8 cellular contexts compared by ENCODE assay signal in the genomic region with DNA sequence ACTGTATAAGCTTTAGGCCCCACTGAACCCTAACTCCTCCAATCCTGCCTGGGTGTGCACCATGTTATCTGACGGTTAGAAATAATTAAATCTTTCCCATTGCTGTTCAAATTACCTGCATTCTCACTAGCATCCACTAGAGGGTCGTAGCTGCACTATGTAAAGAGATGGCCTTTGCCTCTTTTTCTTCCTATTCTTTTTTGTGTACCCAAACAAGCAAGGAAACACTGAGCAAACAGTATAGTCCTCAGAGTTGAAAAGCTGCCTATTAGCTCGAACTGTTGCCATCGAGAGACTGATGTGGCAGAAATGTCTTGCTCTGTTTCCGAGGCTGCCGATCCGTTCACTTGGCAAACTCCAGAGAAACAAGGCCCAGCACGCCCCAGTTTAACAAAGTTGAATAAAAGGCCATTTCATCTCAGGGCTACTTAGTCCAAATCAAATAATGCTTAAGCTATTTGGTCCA.
DNase-seq lines count a peak whose midpoint lies in the region; ATAC-seq and TF ChIP-seq lines count a peak whose summit lies in the region.

No MANE protein-coding gene starts in this region.

- no peak overlapping the region for H3K27ac Mint-ChIP-seq in natural killer cell

- 5 to 6% methylated on average over 8 of the region's 8 CpGs for WGBS in aorta, 2 donors

- H2AFZ ChIP-seq in fibroblast of lung (ENCODE audit: low read length) = no peak overlapping the region

- H4K20me1 ChIP-seq in fibroblast of lung (ENCODE audit: control insufficient read depth, extremely low read depth, insufficient read depth, low read length) = no peaks in the 10 kb centered on the region

- H3K27ac ChIP-seq in fibroblast of lung (ENCODE audit: insufficient read depth, low read length) (no peak overlapping the region), aorta (ENCODE audit: low read depth in 1 of 2, low read length in 2 of 2) (no peak overlapping the region)

- no peaks in the 10 kb centered on the region for H3K9me3 Mint-ChIP-seq in natural killer cell

- no peaks in the 10 kb centered on the region for H3K4me1 ChIP-seq in fibroblast of lung (ENCODE audit: control insufficient read depth, extremely low read depth, insufficient read depth, low read length)
- peaks cover 0 to 2% of the 10 kb centered on the region in 2 donors for H3K4me1 ChIP-seq in aorta (ENCODE audit: control insufficient read depth in 1 of 2, insufficient read depth in 2 of 2, low read length in 2 of 2)

- H3K4me3 ChIP-seq in fibroblast of lung (replicated peaks in 1 of 4; ENCODE audit: control extremely low read depth in 1 of 4, insufficient read depth in 1 of 4, low read depth in 3 of 4, low read length in 4 of 4) (no peak overlapping the region), aorta (ENCODE audit: low read length in 2 of 2) (no peak overlapping the region)

- H3K36me3 Mint-ChIP-seq in natural killer cell = no peaks in the 10 kb centered on the region

- intact Hi-C loops in natural killer cell (cut with micrococcal nuclease) = loop anchor here (10.0 kb wide), 1 partner anchor 990 kb away; no protein-coding TSS in a partner anchor
- intact Hi-C loops in aorta (cut with DNase I) = no loop called here

- no peak overlapping the region for H3K9ac ChIP-seq in fibroblast of lung (ENCODE audit: insufficient read depth, low read length)

- H3K79me2 ChIP-seq in fibroblast of lung (ENCODE audit: control insufficient read depth, insufficient read depth, low read length) = no peaks in the 10 kb centered on the region

- H3K4me3 Mint-ChIP-seq in natural killer cell = no peak overlapping the region

- no peak overlapping the region for H3K4me2 ChIP-seq in fibroblast of lung (ENCODE audit: extremely low read depth, insufficient read depth, low read length)

- no peaks in the 10 kb centered on the region for H3K4me1 Mint-ChIP-seq in natural killer cell

- TF ChIP-seq CTCF in fibroblast of lung (conservative IDR thresholded peaks at IDR 0.05 in 1 of 2, IDR thresholded peaks at IDR 0.05 in 1 of 2; ENCODE audit: low read depth in 1 of 2, low read length in 2 of 2) = peak; percentile 91 to 93
- TF ChIP-seq CTCF in natural killer cell (IDR thresholded peaks at IDR 0.05) = peak; percentile 70

- peak; percentile 52 for DNase-seq in COLO668 (lab: John Stamatoyannopoulos, UW; ENCODE audit: unreplicated experiment)
- DNase-seq in NCI-H2107 treated with DMSO at 0.1 percent for 48 hours (lab: John Stamatoyannopoulos, UW; ENCODE audit: unreplicated experiment) = peak; percentile 56
- DNase-seq in activated CD4-positive, alpha-beta T cell treated with anti-CD3 and anti-CD28 coated beads for 48 hours = peak; percentile 53
- DNase-seq in fibroblast of lung (ENCODE audit: low read depth in 2 of 2) = peak; percentile 46 to 65
- no peak for DNase-seq in natural killer cell
- DNase-seq in aorta = no peak

- H3K36me3 ChIP-seq in fibroblast of lung (ENCODE audit: control insufficient read depth, insufficient read depth, low read length) (no peaks in the 10 kb centered on the region), aorta (ENCODE audit: control insufficient read depth in 1 of 2, insufficient read depth in 2 of 2, low read length in 1 of 2) (no peaks in the 10 kb centered on the region)

- ATAC-seq in GM18870 (IDR thresholded peaks at IDR 0.05; ENCODE audit: unreplicated experiment) (peak; percentile 91), HG03097 (IDR thresholded peaks at IDR 0.05; ENCODE audit: low FRiP score, unreplicated experiment) (peak; percentile 74), natural killer cell (peak; percentile 53 to 78 (median 57)), aorta (ENCODE audit: low FRiP score) (peak; percentile 85)

- H3K9me3 ChIP-seq in fibroblast of lung (ENCODE audit: control insufficient read depth, insufficient read depth, low read depth, low read length) (no peaks in the 10 kb centered on the region), aorta (ENCODE audit: control insufficient read depth, low read length) (no peaks in the 10 kb centered on the region)

- H3K27me3 ChIP-seq in fibroblast of lung (ENCODE audit: control insufficient read depth, insufficient read depth, low read length) = no peaks in the 10 kb centered on the region
- H3K27me3 ChIP-seq in aorta (ENCODE audit: control insufficient read depth in 1 of 2, insufficient read depth in 2 of 2, low read length in 1 of 2) = no peaks in the 10 kb centered on the region

- H3K27me3 Mint-ChIP-seq in natural killer cell (ENCODE audit: low read depth in 2 of 2) = peaks cover 0 to 3% of the 10 kb centered on the region in 2 donors

Comparison
In these comparisons a context has a peak if more than half of its experiments do, and no peak if none do; other contexts are left out.
1. DNase-seq: peak in COLO668 (single experiment), NCI-H2107 treated with DMSO at 0.1 percent for 48 hours (single experiment), activated CD4-positive, alpha-beta T cell treated with anti-CD3 and anti-CD28 coated beads for 48 hours (single experiment) and fibroblast of lung (2 of 2); none in natural killer cell (single experiment) and aorta (0 of 2).
2. Peak in every context shown above with its lines, with median percentiles within 50 percentile points of each other: ATAC-seq.